In the genomic region with DNA sequence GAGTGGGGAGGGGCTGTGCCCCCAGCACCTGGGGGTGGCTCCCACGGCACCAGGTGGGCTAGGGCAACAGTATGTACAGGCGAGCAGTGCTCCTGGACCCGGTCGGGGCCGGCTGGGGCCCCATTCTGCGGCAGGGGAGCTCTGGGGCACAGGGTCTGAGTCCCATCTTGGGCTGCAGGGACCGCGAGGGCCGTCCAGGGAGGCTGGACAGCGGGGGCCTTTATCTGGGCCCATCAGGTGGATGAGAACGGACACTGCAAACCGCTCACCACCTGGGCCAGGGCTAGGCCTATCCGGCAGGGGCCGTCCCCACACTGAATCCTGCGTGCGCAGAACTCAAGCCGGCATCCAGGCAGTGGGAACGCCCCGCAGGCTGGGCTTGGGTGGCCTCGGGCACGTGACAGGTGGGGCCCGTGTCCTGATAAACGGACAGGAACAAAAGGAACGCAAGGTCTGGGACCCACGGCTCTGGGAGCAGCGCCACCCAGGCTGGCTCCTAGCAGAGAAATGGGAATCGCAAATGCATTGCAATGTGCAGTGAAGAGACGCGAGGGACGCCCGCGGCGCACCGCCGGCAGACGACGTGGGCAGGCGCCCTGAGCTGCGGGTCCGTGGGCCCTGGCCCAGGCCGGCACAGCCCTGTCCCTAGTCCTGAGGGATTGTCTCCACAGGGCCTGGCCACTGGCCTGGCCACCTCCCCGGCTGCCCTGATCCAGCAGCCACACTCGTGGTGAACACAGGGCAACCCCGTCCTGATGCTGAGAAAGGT, we compare ENCODE assay signal across 1 cellular context.
A peak's percentile ranks its signal among the peaks of the same experiment; 100 is the strongest.
TF ChIP-seq lines count a peak whose summit lies in the region.

No MANE protein-coding gene starts in this region.

TF ChIP-seq in HCT116, 20 proteins besides CTCF, POLR2A, EP300 and RAD21:
- 0 out of 2 replicates have a peak, but pooled peaks have one; percentile 19 for TF ChIP-seq JUND (IDR thresholded peaks at IDR 0.05)
- TF ChIP-seq SIN3A (IDR thresholded peaks at IDR 0.05; ENCODE audit: low read depth), result no peak
